Comparison of ENCODE assay signal across 19 cellular contexts in the genomic region with DNA sequence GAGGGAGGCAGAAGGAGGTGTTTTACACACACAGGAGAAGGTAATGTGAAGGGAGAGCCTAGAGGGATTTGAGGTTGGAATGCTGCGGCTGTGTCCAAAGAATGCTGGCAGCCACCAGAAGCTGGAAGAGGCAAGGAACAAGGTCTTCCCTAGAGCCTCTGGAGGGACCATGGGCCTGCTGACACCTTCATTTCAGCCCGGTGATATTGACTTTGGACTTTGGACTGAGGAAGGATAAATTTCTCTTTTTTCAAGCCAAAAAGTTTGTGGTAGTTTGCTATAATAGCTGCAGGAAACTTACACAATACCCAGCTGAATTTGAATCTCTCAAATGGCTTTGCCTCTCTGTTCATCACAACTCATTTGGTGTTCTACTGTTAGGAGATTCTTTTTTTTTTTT.
"Had no signal": no experiment of that assay in that cellular context is flagged by ENCODE, and none has a peak within 500 bp of the region (broad histone marks: within the 10 kb centered on the region; RNA-seq: fewer than 3 reads in every experiment).

No MANE protein-coding gene starts in this region.

- DNase-seq: central memory CD4-positive, alpha-beta T cell; effector CD4-positive, alpha-beta T cell; heart right ventricle; immature natural killer cell; mammary epithelial cell; mucosa of descending colon; natural killer cell; posterior cingulate gyrus; sigmoid colon; small intestine; stimulated activated CD4-positive, alpha-beta T cell treated with anti-CD3 and anti-CD28 coated beads, Interleukin-12 subunit alpha, Interleukin-12 subunit beta, amount 100 ng/mL, for 4 hours; stimulated activated naive CD4-positive, alpha-beta T cell; stomach; substantia nigra; transverse colon had no signal

- H3K4me1 Mint-ChIP-seq: immature natural killer cell, natural killer cell, neural crest cell had no signal

- H3K4me3 ChIP-seq: coronary artery, heart right ventricle, mucosa of descending colon, sigmoid colon, stomach, thoracic aorta, transverse colon had no signal

- H3K27ac ChIP-seq: coronary artery, sigmoid colon, stomach, thoracic aorta, transverse colon had no signal

- H3K9me3 ChIP-seq: heart right ventricle, mucosa of descending colon, sigmoid colon, stomach, thoracic aorta, transverse colon had no signal

- H3K9me3 Mint-ChIP-seq: immature natural killer cell, natural killer cell, neural crest cell had no signal

- H3K27ac Mint-ChIP-seq: immature natural killer cell, natural killer cell had no signal

- ATAC-seq: esophagus mucosa, heart right ventricle, mucosa of descending colon, natural killer cell had no signal

- H3K4me3 Mint-ChIP-seq: immature natural killer cell, natural killer cell, neural crest cell had no signal

- H3K27me3 ChIP-seq: heart right ventricle, sigmoid colon, stomach, transverse colon had no signal

- H3K4me1 ChIP-seq: sigmoid colon, stomach, transverse colon had no signal
